Comparison of ENCODE assay signal across 21 cellular contexts in the genomic region with DNA sequence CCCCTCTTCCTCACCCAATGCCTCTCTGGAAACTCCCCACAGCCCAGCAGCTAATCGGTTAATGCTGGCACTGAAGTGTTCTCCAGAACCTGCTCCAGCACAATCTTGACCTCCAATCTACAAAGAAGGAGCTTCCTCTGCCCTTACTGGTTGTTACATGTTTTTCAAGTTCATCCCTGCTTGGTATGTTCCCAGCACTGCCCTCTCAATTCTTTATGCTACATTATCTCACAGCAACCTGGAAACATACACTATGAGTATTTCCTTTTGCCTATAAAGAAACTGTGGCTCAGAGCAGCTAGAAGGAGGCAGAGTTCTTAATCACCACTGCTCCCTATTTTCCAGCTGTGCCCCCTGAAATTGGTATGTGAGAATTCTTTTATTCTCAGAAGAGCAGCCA.
"Had no signal": no experiment of that assay in that cellular context is flagged by ENCODE, and none has a peak within 500 bp of the region (broad histone marks: within the 10 kb centered on the region; RNA-seq: fewer than 3 reads in every experiment).

No MANE protein-coding gene starts in this region.

- H3K27ac Mint-ChIP-seq: activated CD8-positive, alpha-beta T cell treated with anti-CD3 and anti-CD28 coated beads for 36 hours; activated naive CD8-positive, alpha-beta T cell; T-helper 17 cell; type B pancreatic cell had no signal

- H3K4me3 ChIP-seq: body of pancreas, prostate gland had no signal

- H3K4me1 ChIP-seq: prostate gland had no signal

- H3K4me3 Mint-ChIP-seq: activated CD8-positive, alpha-beta T cell treated with anti-CD3 and anti-CD28 coated beads for 36 hours; activated naive CD8-positive, alpha-beta T cell; natural killer cell treated with Interleukin-12 subunit alpha and Interleukin-12 subunit beta and Interleukin-15 and Interleukin-18, amount 100 ng/mL, for 72 hours; T-helper 17 cell; type B pancreatic cell had no signal

- H3K36me3 ChIP-seq: prostate gland had no signal

- H3K27me3 ChIP-seq: body of pancreas had no signal

- H3K27ac ChIP-seq: body of pancreas, prostate gland had no signal

- H3K27me3 Mint-ChIP-seq: activated CD8-positive, alpha-beta T cell treated with anti-CD3 and anti-CD28 coated beads for 36 hours; activated naive CD8-positive, alpha-beta T cell; natural killer cell treated with Interleukin-12 subunit alpha and Interleukin-12 subunit beta and Interleukin-15 and Interleukin-18, amount 100 ng/mL, for 72 hours; T-helper 17 cell; type B pancreatic cell had no signal

- H3K36me3 Mint-ChIP-seq: activated naive CD8-positive, alpha-beta T cell; natural killer cell treated with Interleukin-12 subunit alpha and Interleukin-12 subunit beta and Interleukin-15 and Interleukin-18, amount 100 ng/mL, for 72 hours; type B pancreatic cell had no signal

- H3K9me3 Mint-ChIP-seq: activated CD8-positive, alpha-beta T cell treated with anti-CD3 and anti-CD28 coated beads for 36 hours; natural killer cell treated with Interleukin-12 subunit alpha and Interleukin-12 subunit beta and Interleukin-15 and Interleukin-18, amount 100 ng/mL, for 72 hours; type B pancreatic cell had no signal

- DNase-seq: activated CD4-positive, alpha-beta T cell treated with anti-CD3 and anti-CD28 coated beads for 4 hours; activated CD8-positive, alpha-beta memory T cell treated with anti-CD3 and anti-CD28 coated beads, Interleukin-2, amount 50 U/mL, for 4 hours; activated CD8-positive, alpha-beta T cell treated with anti-CD3 and anti-CD28 coated beads for 36 hours; activated gamma-delta T cell treated with Interleukin-2 at 50 U/mL for 16 hours; activated T-cell treated with anti-CD3 and anti-CD28 coated beads, Interleukin-2, amount 50 U/mL, for 48 hours; amniotic stem cell; body of pancreas; cortex of kidney; effector memory CD4-positive, alpha-beta T cell; hippocampal formation; left ventricle myocardium superior; mesenchymal stem cell; right cardiac atrium; small intestine; stimulated activated CD4-positive, alpha-beta T cell treated with anti-CD3 and anti-CD28 coated beads, Interleukin-4, amount 100 ng/mL, for 24 hours; stimulated activated naive CD4-positive, alpha-beta T cell treated with Interleukin-2 at 50 U/mL for 16 hours; T-helper 17 cell had no signal

- H3K9me3 ChIP-seq: body of pancreas, prostate gland had no signal
